Comparison of ENCODE assay signal across 11 cellular contexts in genomic region chr3:136929984-136930671, GRCh38. TPM values are rescaled to one million over a fixed set of nuclear protein-coding genes. Genes with fewer than 3 reads are reported as not detected.
DNase-seq lines count a peak whose midpoint lies in the region; ATAC-seq and TF ChIP-seq lines count a peak whose summit lies in the region.
"Had no signal": no experiment of that assay in that cellular context is flagged by ENCODE, and none has a peak within 500 bp of the region (broad histone marks: within the 10 kb centered on the region; RNA-seq: fewer than 3 reads in every experiment).

No MANE protein-coding gene starts in this region.

- H3K27me3 ChIP-seq in right lobe of liver = no peaks in the 10 kb centered on the region

- peak; percentile 74 to 85 (median 80) for ATAC-seq in right lobe of liver

- no peaks in the 10 kb centered on the region for H3K9me3 ChIP-seq in right lobe of liver

- TF ChIP-seq CTCF in right lobe of liver (IDR thresholded peaks at IDR 0.05) = no peak

- peaks cover 0 to 20% (median 3%) of the 10 kb centered on the region in 4 donors for H3K4me1 ChIP-seq in right lobe of liver

- 12% methylated on average over 4 of the region's 4 CpGs for WGBS in right lobe of liver (ENCODE audit: insufficient coverage, low coverage, low lambda C conversion rate, missing lambda C conversion rate)

- peak; percentile 43 for DNase-seq in LoVo (ENCODE audit: low spot score)
- peak; percentile 48 to 50 for DNase-seq in dermis microvascular lymphatic vessel endothelial cell (ENCODE audit: low read depth in 2 of 2)
- DNase-seq in right lobe of liver = peak in 2 of 3 donors; percentile 56 to 57
- DNase-seq in superior temporal gyrus (ENCODE audit: extremely low spot score) = peak; percentile 51
- no peak for DNase-seq in GF-D8 (lab: John Stamatoyannopoulos, UW)
- no peak for DNase-seq in NCI-H1436 (lab: John Stamatoyannopoulos, UW)
- DNase-seq in NCI-H1694 (lab: John Stamatoyannopoulos, UW) = no peak
- no peak for DNase-seq in stimulated activated CD4-positive, alpha-beta T cell treated with anti-CD3 and anti-CD28 coated beads, Interleukin-12 subunit alpha, Interleukin-12 subunit beta, amount 100 ng/mL, for 4 hours
- DNase-seq: activated T-cell treated with anti-CD3 and anti-CD28 coated beads, Interleukin-2, amount 50 U/mL, for 24 hours; KG1; SHP77 treated with DMSO at 0.1 percent for 48 hours had no signal

- peak overlapping the region in 2 of 3 donors; percentile 3 to 23 for H3K27ac ChIP-seq in right lobe of liver

- TF ChIP-seq POLR2A in right lobe of liver (IDR thresholded peaks at IDR 0.05) = no peak

- H3K36me3 ChIP-seq in right lobe of liver = peaks cover 0 to 4% (median 0%) of the 10 kb centered on the region in 4 donors

- intact Hi-C loops in right lobe of liver (cut with DNase I) = no loop called here

- H3K4me3 ChIP-seq in right lobe of liver = no peak overlapping the region

RNA-seq across cellular contexts. Expression of gene IL20RB, which starts 27.7 kb away (rescaled TPM):
- total RNA-seq in dermis microvascular lymphatic vessel endothelial cell (0.51 and 0.63 TPM in 2 replicates), right lobe of liver (1 to 10 TPM in 2 of 6 experiments, under 1 TPM in 4; 0.30 to 6.6 (median 0.52) TPM)

Comparison
In these comparisons a context has a peak if more than half of its experiments do, and no peak if none do; other contexts are left out.
1. DNase-seq: peak in LoVo (single experiment), dermis microvascular lymphatic vessel endothelial cell (2 of 2), right lobe of liver (2 of 3) and superior temporal gyrus (single experiment); none in GF-D8 (single experiment), NCI-H1436 (single experiment), NCI-H1694 (single experiment) and stimulated activated CD4-positive, alpha-beta T cell treated with anti-CD3 and anti-CD28 coated beads, Interleukin-12 subunit alpha, Interleukin-12 subunit beta, amount 100 ng/mL, for 4 hours (single experiment).